1 cellular context compared by ENCODE assay signal in the genomic region with DNA sequence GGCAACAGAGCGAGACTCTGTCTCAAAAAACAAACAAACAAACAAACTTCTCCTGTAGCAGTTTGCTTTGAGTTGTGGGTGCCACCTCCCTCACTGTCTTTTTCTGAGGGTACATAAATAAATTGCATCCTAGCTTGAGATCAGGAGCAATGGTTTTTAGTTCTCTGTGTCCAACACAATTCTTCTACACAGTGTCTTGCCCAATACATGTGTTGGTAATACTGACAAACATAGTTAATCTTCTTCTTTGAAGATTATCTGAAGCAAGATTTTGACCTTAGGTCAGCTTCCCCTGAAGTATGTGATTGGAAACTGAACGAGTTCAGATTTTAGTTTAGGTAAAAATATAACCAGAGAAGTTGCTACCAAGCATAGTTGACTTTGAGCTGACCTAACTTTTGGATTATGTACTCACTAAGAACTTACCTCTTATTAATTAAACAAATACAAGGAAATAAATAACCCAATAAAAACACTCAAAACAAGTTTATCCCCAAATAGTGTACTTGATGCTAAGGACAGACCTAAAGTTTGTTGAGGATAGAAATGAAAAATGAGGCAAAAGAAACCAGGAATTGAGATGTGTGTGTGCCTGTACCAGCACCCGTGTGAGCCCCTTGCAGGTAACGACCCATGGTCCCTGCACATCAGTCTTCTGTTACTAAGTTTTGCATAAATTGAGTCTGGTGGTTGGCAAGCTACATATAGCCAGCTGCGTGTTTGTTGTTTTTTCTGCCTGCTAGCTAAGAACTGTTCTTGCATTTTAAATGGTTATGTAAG.
TF ChIP-seq lines count a peak whose summit lies in the region.

No MANE protein-coding gene starts in this region.

TF ChIP-seq in liver, 16 proteins besides CTCF, POLR2A, EP300 and RAD21 (continued from another document):
- TF ChIP-seq, protein P1, sequence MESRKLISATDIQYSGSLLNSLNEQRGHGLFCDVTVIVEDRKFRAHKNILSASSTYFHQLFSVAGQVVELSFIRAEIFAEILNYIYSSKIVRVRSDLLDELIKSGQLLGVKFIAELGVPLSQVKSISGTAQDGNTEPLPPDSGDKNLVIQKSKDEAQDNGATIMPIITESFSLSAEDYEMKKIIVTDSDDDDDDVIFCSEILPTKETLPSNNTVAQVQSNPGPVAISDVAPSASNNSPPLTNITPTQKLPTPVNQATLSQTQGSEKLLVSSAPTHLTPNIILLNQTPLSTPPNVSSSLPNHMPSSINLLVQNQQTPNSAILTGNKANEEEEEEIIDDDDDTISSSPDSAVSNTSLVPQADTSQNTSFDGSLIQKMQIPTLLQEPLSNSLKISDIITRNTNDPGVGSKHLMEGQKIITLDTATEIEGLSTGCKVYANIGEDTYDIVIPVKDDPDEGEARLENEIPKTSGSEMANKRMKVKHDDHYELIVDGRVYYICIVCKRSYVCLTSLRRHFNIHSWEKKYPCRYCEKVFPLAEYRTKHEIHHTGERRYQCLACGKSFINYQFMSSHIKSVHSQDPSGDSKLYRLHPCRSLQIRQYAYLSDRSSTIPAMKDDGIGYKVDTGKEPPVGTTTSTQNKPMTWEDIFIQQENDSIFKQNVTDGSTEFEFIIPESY (IDR thresholded peaks at IDR 0.05): no peak
